ENCODE assay signal across 8 cellular contexts in the genomic region with DNA sequence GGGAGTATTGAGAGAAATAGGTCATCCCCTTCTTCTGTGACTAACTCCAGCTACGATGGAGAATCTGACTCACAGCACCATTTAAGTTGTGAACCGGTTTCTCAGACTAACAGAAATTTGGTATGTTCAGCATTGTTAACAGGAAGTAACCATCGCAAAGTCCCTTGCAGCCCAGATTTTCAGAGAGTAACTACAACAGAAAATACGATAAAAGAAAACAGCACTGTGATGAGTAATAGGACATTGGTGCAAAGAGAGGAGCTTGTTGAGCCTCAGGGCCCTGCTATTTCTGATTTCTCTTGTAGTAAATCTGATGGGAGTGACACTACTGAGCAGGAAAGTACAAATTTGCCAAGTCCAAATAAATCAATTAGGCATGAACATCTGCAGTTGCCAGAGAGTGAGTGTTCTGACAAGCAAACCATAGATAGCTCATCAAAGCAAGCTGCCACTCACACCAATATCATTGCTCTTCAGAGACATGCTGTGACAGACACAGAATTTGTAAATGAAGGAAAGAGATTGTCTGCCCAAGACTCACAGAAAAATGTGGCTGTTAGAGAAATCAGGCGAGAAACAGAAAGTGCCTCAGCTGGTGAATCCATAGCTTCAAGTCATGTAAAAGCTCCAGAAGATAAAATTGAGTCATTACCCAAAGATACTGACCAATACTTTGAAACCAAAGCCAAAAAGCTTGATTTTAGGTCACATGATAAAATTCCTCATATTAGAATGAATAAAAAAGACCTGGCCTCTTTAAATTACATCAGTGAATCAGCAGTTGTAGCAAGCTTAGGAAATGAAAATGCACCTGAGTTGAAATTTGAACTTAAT. TPM values are rescaled to one million over a fixed set of nuclear protein-coding genes. Genes with fewer than 3 reads are reported as not detected.
DNase-seq lines count a peak whose midpoint lies in the region; ATAC-seq and TF ChIP-seq lines count a peak whose summit lies in the region.

No MANE protein-coding gene starts in this region.

- H2AK9ac ChIP-seq in IMR-90 (replicated peaks; ENCODE audit: low read depth, low read length, poor library complexity) = no peak overlapping the region

- H3K4me3 ChIP-seq in IMR-90 (ENCODE audit: insufficient read depth, low read depth, low read length) (no peak overlapping the region), right atrium auricular region (no peak overlapping the region), mesendoderm (ENCODE audit: low read length) (no peak overlapping the region)

- BruUV-seq in IMR-90 (replicated peaks; lab: Mats Ljungman, UMichigan) = no TSS peak

- H2BK15ac ChIP-seq in IMR-90 (ENCODE audit: low read depth, low read length) = peak overlapping the region; percentile 3; the same call in 1 of the 3 replicates
- no peak overlapping the region for H2BK15ac ChIP-seq in mesendoderm (replicated peaks; ENCODE audit: low read depth)

- TF ChIP-seq CTCF in IMR-90 (conservative IDR thresholded peaks at IDR 0.05; ENCODE audit: low read depth, low read length) (no peak), right atrium auricular region (IDR thresholded peaks at IDR 0.05) (no peak), GM20000 (IDR thresholded peaks at IDR 0.05; ENCODE audit: extremely low read depth, missing control alignments) (no peak)

- peaks cover 2% of the 10 kb centered on the region; the same call in 1 of the 2 replicates for H3K4me1 ChIP-seq in IMR-90 (ENCODE audit: control insufficient read depth, insufficient read depth, low read length)
- H3K4me1 ChIP-seq in right atrium auricular region = no peaks in the 10 kb centered on the region
- H3K4me1 ChIP-seq in mesendoderm (ENCODE audit: control insufficient read depth, low read depth, low read length) = no peaks in the 10 kb centered on the region

- no peaks in the 10 kb centered on the region; the same call in 1 of the 2 replicates for H3K9me1 ChIP-seq in IMR-90 (ENCODE audit: insufficient read depth, low read length)

- no peak overlapping the region for H2AFZ ChIP-seq in IMR-90 (replicated peaks; ENCODE audit: low read length, poor library complexity)

- TF ChIP-seq RAD21 in IMR-90 (IDR thresholded peaks at IDR 0.05; ENCODE audit: low read length) = no peak

- H3K4me1 Mint-ChIP-seq in activated T-helper 2 cell treated with anti-CD3 and anti-CD28 coated beads, Interferon-gamma antibody, Interleukin-2, Interleukin-4, amounts not matched to agents 10 μg/mL and 5 μg/mL and 100 μg/mL, durations not matched to agents 14 hours and 24 hours and 36 hours (ENCODE audit: low read depth) = peaks cover 22% of the 10 kb centered on the region

- H3K27ac Mint-ChIP-seq in activated T-helper 2 cell treated with anti-CD3 and anti-CD28 coated beads, Interferon-gamma antibody, Interleukin-2, Interleukin-4, amounts not matched to agents 10 μg/mL and 5 μg/mL and 100 μg/mL, durations not matched to agents 14 hours and 24 hours and 36 hours = peak overlapping the region; percentile 82

- intact Hi-C loops in IMR-90 (cut with micrococcal nuclease) = loop anchor here (2.0 kb wide), 1 partner anchor 50 kb away; a partner anchor contains a TSS
- intact Hi-C loops in activated T-helper 2 cell treated with anti-CD3 and anti-CD28 coated beads, Interferon-gamma antibody, Interleukin-2, Interleukin-4, amounts not matched to agents 10 μg/mL and 5 μg/mL and 100 μg/mL, durations not matched to agents 14 hours and 24 hours and 36 hours (cut with micrococcal nuclease) = loop anchor here (1.0 to 5.0 kb wide), 3 partner anchors 11 to 110 kb away; a partner anchor contains a TSS

- TF ChIP-seq POLR2A in IMR-90 (IDR thresholded peaks at IDR 0.05; ENCODE audit: low read depth, low read length) = no peak

- no peak overlapping the region for H2BK20ac ChIP-seq in IMR-90 (ENCODE audit: low read depth, low read length)

- H3K79me2 ChIP-seq in mesendoderm (ENCODE audit: control insufficient read depth, insufficient read depth, low read length) = no peaks in the 10 kb centered on the region

- dilution Hi-C loops in IMR-90 (cut with HindIII; ENCODE audit: low sequenced_read_pairs, unreplicated experiment) = no loop called here

- WGBS in IMR-90 (ENCODE audit: extremely low coverage in 2 of 2, insufficient read length in 1 of 2), 2 experiments = no CpG with 5 or more reads among the region's 5 CpGs
- no CpG with 5 or more reads among the region's 5 CpGs for WGBS in mesendoderm (ENCODE audit: extremely low coverage, insufficient coverage, low lambda C conversion rate)

- no peaks in the 10 kb centered on the region for H3K9me3 ChIP-seq in IMR-90 (ENCODE audit: control insufficient read depth, insufficient read depth, low read length)
- H3K9me3 ChIP-seq in right atrium auricular region = no peaks in the 10 kb centered on the region

- H3K14ac ChIP-seq in IMR-90 (replicated peaks; ENCODE audit: low read depth, low read length) = peak overlapping the region; percentile 67; the same call in 1 of the 2 replicates

- DNase-seq in IMR-90 (peak; percentile 97), right atrium auricular region (ENCODE audit: low spot score) (no peak), SW480 (ENCODE audit: low spot score) (no peak), NCI-H524 (lab: John Stamatoyannopoulos, UW) (no peak), mesendoderm (no peak), GM20000 (ENCODE audit: low spot score) (no peak)
- DNase-seq in activated T-helper 2 cell treated with anti-CD3 and anti-CD28 coated beads, Interferon-gamma antibody, Interleukin-2, Interleukin-4, amounts not matched to agents 10 μg/mL and 5 μg/mL and 100 μg/mL, durations not matched to agents 14 hours and 24 hours and 36 hours (ENCODE audit: low spot score) = peak; percentile 20
- DNase-seq in stimulated activated CD8-positive, alpha-beta memory T cell treated with anti-CD3 and anti-CD28 coated beads, Interleukin-4, amount 100 ng/mL, for 24 hours (ENCODE audit: low read depth) = peak; percentile 5

- H2BK5ac ChIP-seq in IMR-90 (ENCODE audit: low read depth, low read length, poor library complexity, severe bottlenecking) (peak overlapping the region; percentile 64), mesendoderm (ENCODE audit: low read length) (no peak overlapping the region)

- peak overlapping the region; percentile 39; the same call in 1 of the 2 replicates for H3K4ac ChIP-seq in IMR-90 (ENCODE audit: low read depth, low read length)
- no peak overlapping the region for H3K4ac ChIP-seq in mesendoderm (ENCODE audit: low read depth, low read length)

- no peak overlapping the region for H2BK120ac ChIP-seq in IMR-90 (ENCODE audit: low read depth, low read length)
- no peak overlapping the region for H2BK120ac ChIP-seq in mesendoderm (ENCODE audit: low read depth, low read length)

- H2AK5ac ChIP-seq in IMR-90 (ENCODE audit: low read depth, low read length) (peak overlapping the region; percentile 31), mesendoderm (ENCODE audit: low read length) (no peak overlapping the region)

- H3K27me3 ChIP-seq in IMR-90 (ENCODE audit: control insufficient read depth, insufficient read depth, low read length) = no peaks in the 10 kb centered on the region
- no peaks in the 10 kb centered on the region for H3K27me3 ChIP-seq in right atrium auricular region
- no peaks in the 10 kb centered on the region for H3K27me3 ChIP-seq in mesendoderm (ENCODE audit: insufficient read depth, low read length, poor library complexity)

- H4K5ac ChIP-seq in IMR-90 (ENCODE audit: low read depth, low read length) = peak overlapping the region; percentile 29; the same call in 1 of the 2 replicates
- no peak overlapping the region for H4K5ac ChIP-seq in mesendoderm (ENCODE audit: low read length)

- no peak overlapping the region for H3K23ac ChIP-seq in IMR-90 (ENCODE audit: low read depth, low read length)
- no peak overlapping the region for H3K23ac ChIP-seq in mesendoderm (ENCODE audit: low read length)

- H3K79me1 ChIP-seq in IMR-90 (ENCODE audit: low read depth in 1 of 2, low read length in 2 of 2) (0 out of 4 replicates have a peak, but pooled peaks cover 0 to 4% of the 10 kb centered on the region in 2 experiments), mesendoderm (ENCODE audit: low read length) (no peaks in the 10 kb centered on the region)

- H3K27me3 Mint-ChIP-seq in activated T-helper 2 cell treated with anti-CD3 and anti-CD28 coated beads, Interferon-gamma antibody, Interleukin-2, Interleukin-4, amounts not matched to agents 10 μg/mL and 5 μg/mL and 100 μg/mL, durations not matched to agents 14 hours and 24 hours and 36 hours (ENCODE audit: low read depth) = no peaks in the 10 kb centered on the region

- in situ Hi-C loops in IMR-90 (cut with MboI; ENCODE audit: low sequenced_read_pairs) = no loop called here

- H3K9me3 Mint-ChIP-seq in activated T-helper 2 cell treated with anti-CD3 and anti-CD28 coated beads, Interferon-gamma antibody, Interleukin-2, Interleukin-4, amounts not matched to agents 10 μg/mL and 5 μg/mL and 100 μg/mL, durations not matched to agents 14 hours and 24 hours and 36 hours = peaks cover 4% of the 10 kb centered on the region

- peak overlapping the region; percentile 22 for H3K4me3 Mint-ChIP-seq in activated T-helper 2 cell treated with anti-CD3 and anti-CD28 coated beads, Interferon-gamma antibody, Interleukin-2, Interleukin-4, amounts not matched to agents 10 μg/mL and 5 μg/mL and 100 μg/mL, durations not matched to agents 14 hours and 24 hours and 36 hours (ENCODE audit: low read depth)

- peaks cover 3% of the 10 kb centered on the region; the same call in 1 of the 2 replicates for H4K20me1 ChIP-seq in IMR-90 (ENCODE audit: insufficient read depth, low read length)

- H3K36me3 Mint-ChIP-seq in activated T-helper 2 cell treated with anti-CD3 and anti-CD28 coated beads, Interferon-gamma antibody, Interleukin-2, Interleukin-4, amounts not matched to agents 10 μg/mL and 5 μg/mL and 100 μg/mL, durations not matched to agents 14 hours and 24 hours and 36 hours (ENCODE audit: low read depth) = peaks cover 11% of the 10 kb centered on the region

- peak overlapping the region; percentile 93 for H3K4me2 ChIP-seq in IMR-90 (ENCODE audit: low read depth, low read length)
- H3K4me2 ChIP-seq in mesendoderm (ENCODE audit: low read length) = no peak overlapping the region

- H3K27ac ChIP-seq in IMR-90 (ENCODE audit: insufficient read depth, low read length) (peak overlapping the region; percentile 15; the same call in 1 of the 2 replicates), right atrium auricular region (peak overlapping the region; percentile 27 to 38), mesendoderm (ENCODE audit: low read depth, low read length) (no peak overlapping the region)

- no peak overlapping the region for H3K56ac ChIP-seq in IMR-90 (ENCODE audit: extremely low read depth, insufficient read depth, low read length)
- no peak overlapping the region for H3K56ac ChIP-seq in mesendoderm (ENCODE audit: low read length)

- peak; percentile 95 for ATAC-seq in IMR-90 (ENCODE audit: low read depth)

- CTCF ChIA-PET in IMR-90 (lab: Yijun Ruan, JAX) = no interaction called here

- POLR2A ChIA-PET in IMR-90 (lab: Charles Lee; ENCODE audit: unreplicated experiment) = no interaction called here

- H4K8ac ChIP-seq in IMR-90 (ENCODE audit: low read depth in 2 of 2, low read length in 2 of 2) = peak overlapping the region in 1 of 2 experiments; percentile 18; a peak in 1 of 4 replicates
- H4K8ac ChIP-seq in mesendoderm (ENCODE audit: low read depth, low read length) = no peak overlapping the region

- H3K36me3 ChIP-seq in IMR-90 (ENCODE audit: control insufficient read depth, insufficient read depth, low read length) (no peaks in the 10 kb centered on the region; the same call in 1 of the 2 replicates), right atrium auricular region (peaks cover 6% of the 10 kb centered on the region), mesendoderm (ENCODE audit: control insufficient read depth, insufficient read depth, low read length) (no peaks in the 10 kb centered on the region)

- H3K9ac ChIP-seq in IMR-90 (ENCODE audit: low read depth, low read length) = peak overlapping the region; percentile 19; the same call in 1 of the 2 replicates
- no peak overlapping the region for H3K9ac ChIP-seq in mesendoderm (ENCODE audit: low read length)

- H3K18ac ChIP-seq in IMR-90 (ENCODE audit: low read depth, low read length) (peak overlapping the region; percentile 81; the same call in 1 of the 2 replicates), mesendoderm (ENCODE audit: low read length) (no peak overlapping the region)

- no peak overlapping the region for H4K91ac ChIP-seq in IMR-90 (ENCODE audit: insufficient read depth, low read depth, low read length)

RNA-seq across cellular contexts. Expression of a gene that starts 50.6 kb away (rescaled TPM):
- total RNA-seq in IMR-90 (2012; rRNA removed) (23.9 and 26.2 TPM in 2 replicates), right atrium auricular region (10 to 100 TPM; 17.6 to 18.6 TPM)
- polyA plus RNA-seq in IMR-90 (2012; rRNA removed) = 4.2 and 4.9 TPM in 2 replicates
- 0.94 and 0.95 TPM in 2 replicates for polyA plus RNA-seq in IMR-90 (2012; cell fraction: cytosol; rRNA removed)
- polyA plus RNA-seq in IMR-90 (2012; cell fraction: nucleus; rRNA removed; ENCODE audit: low replicate concordance) = 2.0 and 15.2 TPM in 2 replicates
- total RNA-seq in activated T-helper 2 cell treated with anti-CD3 and anti-CD28 coated beads, Interferon-gamma antibody, Interleukin-2, Interleukin-4, amounts not matched to agents 10 μg/mL and 5 μg/mL and 100 μg/mL, durations not matched to agents 14 hours and 24 hours and 36 hours = 7.2 and 7.5 TPM in 2 replicates
- polyA plus RNA-seq in mesendoderm (2013, experiment 1 of 2) = 2.3 TPM
- 2.4 TPM for polyA plus RNA-seq in mesendoderm (2013, experiment 2 of 2)

Comparison
In these comparisons a context has a peak if more than half of its experiments do, and no peak if none do; other contexts are left out.
1. DNase-seq: peak in IMR-90 (single experiment), activated T-helper 2 cell treated with anti-CD3 and anti-CD28 coated beads, Interferon-gamma antibody, Interleukin-2, Interleukin-4, amounts not matched to agents 10 μg/mL and 5 μg/mL and 100 μg/mL, durations not matched to agents 14 hours and 24 hours and 36 hours (single experiment) and stimulated activated CD8-positive, alpha-beta memory T cell treated with anti-CD3 and anti-CD28 coated beads, Interleukin-4, amount 100 ng/mL, for 24 hours (single experiment); none in right atrium auricular region (single experiment), SW480 (single experiment), NCI-H524 (0 of 2), mesendoderm (single experiment) and GM20000 (single experiment).